Comparison of ENCODE assay signal across 8 cellular contexts in the genomic region with DNA sequence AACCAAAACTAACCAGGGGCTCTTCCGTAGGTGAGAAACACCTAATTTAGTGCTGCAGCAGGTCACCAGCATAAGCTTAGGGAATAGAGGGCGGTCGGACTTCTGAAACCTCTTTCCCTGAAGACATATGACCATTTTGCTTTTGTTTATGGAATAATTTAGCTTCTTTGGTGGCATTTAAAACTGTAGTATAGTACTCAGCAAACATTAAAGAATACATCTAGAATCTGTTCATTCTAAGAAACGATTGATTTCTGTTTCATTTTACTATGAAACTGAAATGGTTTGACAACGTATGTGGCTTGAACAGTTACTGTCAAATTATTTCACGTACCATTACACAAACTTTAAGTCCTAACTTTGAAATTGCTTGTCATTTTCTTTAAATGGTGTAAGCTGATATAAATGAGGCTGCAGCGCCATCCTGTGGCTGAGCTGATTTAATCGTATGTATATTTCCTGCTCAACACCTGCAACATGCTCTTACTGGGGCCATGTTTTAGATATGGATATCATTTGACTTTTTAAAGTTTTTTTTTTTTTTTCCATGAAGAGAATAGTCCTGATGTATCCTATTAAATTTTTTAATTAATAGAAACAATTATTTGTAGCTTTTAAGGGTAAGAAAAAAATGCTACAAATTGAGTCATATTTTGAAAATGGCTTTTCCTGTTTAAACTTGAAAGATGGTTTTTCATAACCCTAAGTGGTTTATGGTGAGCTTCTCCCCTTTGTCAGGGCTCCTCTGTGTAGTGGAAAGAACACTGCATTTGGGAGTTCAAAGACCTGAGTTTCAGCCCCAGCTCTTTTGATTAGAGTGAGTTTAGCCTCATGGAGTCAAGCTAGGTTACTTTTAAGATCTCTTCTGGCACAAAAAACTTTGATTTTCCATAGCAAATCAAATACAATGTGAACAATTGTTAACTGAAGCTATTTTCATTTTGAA. TPM values are rescaled to one million over a fixed set of nuclear protein-coding genes. Genes with fewer than 3 reads are reported as not detected.
A peak's percentile ranks its signal among the peaks of the same experiment; 100 is the strongest.
DNase-seq lines count a peak whose midpoint lies in the region; ATAC-seq, FAIRE-seq and TF ChIP-seq lines count a peak whose summit lies in the region.

No MANE protein-coding gene starts in this region.

- intact Hi-C loops in breast epithelium (cut with DNase I; ENCODE audit: low total_unique reads), result no loop called here

- H3K27me3 ChIP-seq in breast epithelium, result no peaks in the 10 kb centered on the region
- H3K27me3 ChIP-seq in keratinocyte (ENCODE audit: control insufficient read depth, extremely low read depth, insufficient read depth, low read length), result no peaks in the 10 kb centered on the region

- no peak overlapping the region for H2AFZ ChIP-seq in keratinocyte (ENCODE audit: control insufficient read depth, low read length)

- H4K20me1 ChIP-seq in keratinocyte (ENCODE audit: control insufficient read depth, extremely low read depth, insufficient read depth, low read length), result no peaks in the 10 kb centered on the region

- H3K9me1 ChIP-seq in keratinocyte (ENCODE audit: control insufficient read depth, extremely low read depth, insufficient read depth, low read length), result no peaks in the 10 kb centered on the region

- H3K9me3 ChIP-seq in breast epithelium (no peaks in the 10 kb centered on the region), keratinocyte (ENCODE audit: control insufficient read depth, low read depth, low read length) (no peaks in the 10 kb centered on the region)

- no peak for TF ChIP-seq POLR2A in breast epithelium (IDR thresholded peaks at IDR 0.05)

- no peaks in the 10 kb centered on the region for H3K79me2 ChIP-seq in keratinocyte (ENCODE audit: control insufficient read depth, insufficient read depth, low read length)

- H3K27ac ChIP-seq in breast epithelium, result no peak overlapping the region
- no peak overlapping the region for H3K27ac ChIP-seq in keratinocyte (ENCODE audit: control insufficient read depth, insufficient read depth, low read length)

- no peak overlapping the region for H3K9ac ChIP-seq in keratinocyte (ENCODE audit: control insufficient read depth, extremely low read depth, insufficient read depth, low read length)

- H3K4me1 ChIP-seq in breast epithelium (no peaks in the 10 kb centered on the region), keratinocyte (ENCODE audit: control insufficient read depth, extremely low read depth, insufficient read depth, low read length) (peaks cover 8% of the 10 kb centered on the region)

- no peaks in the 10 kb centered on the region for H3K36me3 ChIP-seq in breast epithelium
- H3K36me3 ChIP-seq in keratinocyte (ENCODE audit: control insufficient read depth in 2 of 2, extremely low read depth in 1 of 2, insufficient read depth in 2 of 2, low read length in 2 of 2), result no peaks in the 10 kb centered on the region

- DNase-seq in A172 (ENCODE audit: low spot score) (peak; percentile 70), NCI-H2081 treated with DMSO at 0.1 percent for 48 hours (lab: John Stamatoyannopoulos, UW) (peak; percentile 41), breast epithelium (ENCODE audit: low spot score in 2 of 2) (peak; percentile 71 to 74), keratinocyte (ENCODE audit: low read depth, low spot score) (peak; percentile 28)
- peak; percentile 87 to 89 for DNase-seq in stimulated activated CD4-positive, alpha-beta T cell treated with anti-CD3 and anti-CD28 coated beads, Interleukin-2, amount 100 ng/mL, for 24 hours

- dilution Hi-C loops in keratinocyte (cut with MboI; ENCODE audit: extremely low pct_ligation_motif_present, low sequenced_read_pairs), result no loop called here

- peak; percentile 37 for ATAC-seq in GM18499 (IDR thresholded peaks at IDR 0.05; ENCODE audit: insufficient read depth, unreplicated experiment)
- peak; percentile 72 for ATAC-seq in HG02938 (IDR thresholded peaks at IDR 0.05; ENCODE audit: unreplicated experiment)

- H3K4me3 ChIP-seq in WI38 (ENCODE audit: low read depth, low read length), result no peak overlapping the region
- H3K4me3 ChIP-seq in breast epithelium, result no peak overlapping the region
- H3K4me3 ChIP-seq in keratinocyte (ENCODE audit: control insufficient read depth in 2 of 3, extremely low read depth in 1 of 3, insufficient read depth in 2 of 3, low read depth in 1 of 3, low read length in 3 of 3), result no peak overlapping the region

- TF ChIP-seq CTCF in WI38 (IDR thresholded peaks at IDR 0.05; ENCODE audit: low read depth, low read length) (0 out of 2 replicates have a peak, but pooled peaks have one; percentile 6), breast epithelium (IDR thresholded peaks at IDR 0.05) (peak; percentile 46 to 73 (median 65)), keratinocyte (optimal IDR thresholded peaks at IDR 0.05 in 1 of 3, IDR thresholded peaks at IDR 0.05 in 1 of 3, conservative IDR thresholded peaks at IDR 0.05 in 1 of 3; ENCODE audit: extremely low read depth in 1 of 3, insufficient read depth in 2 of 3, low read length in 3 of 3) (peak; percentile 34 to 68 (median 57))

- no peak overlapping the region for H3K4me2 ChIP-seq in keratinocyte (ENCODE audit: control insufficient read depth, extremely low read depth, insufficient read depth, low read depth, low read length)

- FAIRE-seq in keratinocyte (lab: Jason Lieb, UNC), result peak; percentile 95

RNA-seq across cellular contexts. Expression of a gene that starts 27.4 kb away (rescaled TPM):
- total RNA-seq in A172 (2014; rRNA removed; shearing (Covaris generic)), result 0.96 and 4.9 TPM in 2 replicates
- total RNA-seq in breast epithelium, result 1 to 10 TPM in 2 of 3 donors, under 1 TPM in 1; 0.48 to 7.3 (median 2.9) TPM
- 0.46 to 1.2 TPM (median 0.77 TPM) in 3 replicates for polyA plus RNA-seq in keratinocyte
- polyA plus RNA-seq in keratinocyte (2011; ENCODE audit: low read depth), result 0.35 TPM
- polyA plus RNA-seq in keratinocyte (2011; cell fraction: cytosol; rRNA removed), result 0.21 and 0.35 TPM in 2 replicates
- polyA plus RNA-seq in keratinocyte (2011; cell fraction: nucleus; rRNA removed), result 0.84 and 1.1 TPM in 2 replicates
- polyA plus RNA-seq in keratinocyte (2012; ENCODE audit: low replicate concordance), result 0.89 TPM in 1 of 2 replicates, not detected in the other
- polyA minus RNA-seq in keratinocyte, result 0.79 to 4.8 TPM (median 4.4 TPM) in 3 replicates
- polyA minus RNA-seq in keratinocyte (2011; cell fraction: cytosol; rRNA and poly(A)+ RNA removed), result 1.3 TPM
- polyA minus RNA-seq in keratinocyte (2011; cell fraction: nucleus; rRNA and poly(A)+ RNA removed), result 1.1 and 3.5 TPM in 2 replicates

Comparison
In these comparisons a context has a peak if more than half of its experiments do, and no peak if none do; other contexts are left out.
1. DNase-seq: peak in every context shown above with its lines; median percentile 88 in stimulated activated CD4-positive, alpha-beta T cell treated with anti-CD3 and anti-CD28 coated beads, Interleukin-2, amount 100 ng/mL, for 24 hours; 72 in breast epithelium; 70 in A172; 41 in NCI-H2081 treated with DMSO at 0.1 percent for 48 hours; 28 in keratinocyte.
2. CTCF ChIP-seq: peak in every context shown above with its lines; median percentile 65 in breast epithelium; 57 in keratinocyte; 6 in WI38.